In genomic region chr9:122031157-122031556, GRCh38 we compare ENCODE assay signal across 19 cellular contexts.
"Had no signal": no experiment of that assay in that cellular context is flagged by ENCODE, and none has a peak within 500 bp of the region (broad histone marks: within the 10 kb centered on the region; RNA-seq: fewer than 3 reads in every experiment).

No MANE protein-coding gene starts in this region.

- H3K4me3 ChIP-seq: gastroesophageal sphincter, lower lobe of right lung, psoas muscle, stomach had no signal

- H3K9me3 ChIP-seq: gastroesophageal sphincter, lower lobe of right lung, psoas muscle, stomach had no signal

- H3K27ac ChIP-seq: gastroesophageal sphincter, lower lobe of right lung, psoas muscle, stomach had no signal

- H3K27me3 Mint-ChIP-seq: activated CD4-positive, alpha-beta memory T cell treated with anti-CD3 and anti-CD28 coated beads for 36 hours; activated naive CD8-positive, alpha-beta T cell; natural killer cell treated with Interleukin-12 subunit alpha and Interleukin-12 subunit beta and Interleukin-15 and Interleukin-18, amount 100 ng/mL, for 72 hours; type B pancreatic cell had no signal

- H3K36me3 ChIP-seq: lower lobe of right lung had no signal

- H3K9me3 Mint-ChIP-seq: activated T-helper 1 cell treated with anti-CD3 and anti-CD28 coated beads, Interleukin-12 subunit alpha, Interleukin-12 subunit beta, Interleukin-2, Interleukin-4 antibody, amounts not matched to agents 30 ng/mL and 10 ng/mL and 1 ng/mL, durations not matched to agents 14 hours and 24 hours and 36 hours; natural killer cell treated with Interleukin-12 subunit alpha and Interleukin-12 subunit beta and Interleukin-15 and Interleukin-18, amount 100 ng/mL, for 72 hours; T-helper 2 cell treated with Interferon-gamma antibody and Interleukin-4, amounts not matched to agents 5 μg/mL and 100 μg/mL, for 36 hours; type B pancreatic cell had no signal

- H3K36me3 Mint-ChIP-seq: mesothelial cell of epicardium; stimulated activated effector memory CD8-positive, alpha-beta T cell treated with anti-CD3 and anti-CD28 coated beads, Interleukin-12 subunit alpha, Interleukin-12 subunit beta, amount 100 ng/mL, for 72 hours had no signal

- H3K4me1 Mint-ChIP-seq: activated B cell treated with CpG ODN at 0.5 μM for 24 hours; mesothelial cell of epicardium; stimulated activated effector memory CD8-positive, alpha-beta T cell treated with anti-CD3 and anti-CD28 coated beads, Interleukin-12 subunit alpha, Interleukin-12 subunit beta, amount 100 ng/mL, for 72 hours had no signal

- H3K27me3 ChIP-seq: gastroesophageal sphincter, stomach had no signal

- DNase-seq: activated B cell treated with CpG ODN at 0.5 μM for 24 hours; activated CD4-positive, alpha-beta memory T cell treated with anti-CD3 and anti-CD28 coated beads for 36 hours; activated CD4-positive, alpha-beta T cell treated with anti-CD3 and anti-CD28 coated beads for 4 hours; activated T-cell treated with anti-CD3 and anti-CD28 coated beads for 4 hours; amniotic stem cell; cortex of kidney; left cardiac atrium; lower lobe of right lung; psoas muscle; stimulated activated CD4-positive, alpha-beta T cell treated with anti-CD3 and anti-CD28 coated beads, Interleukin-4, amount 100 ng/mL, for 24 hours; stomach had no signal

- H3K27ac Mint-ChIP-seq: activated B cell treated with CpG ODN at 0.5 μM for 24 hours; activated CD4-positive, alpha-beta memory T cell treated with anti-CD3 and anti-CD28 coated beads for 36 hours; activated naive CD8-positive, alpha-beta T cell; activated T-helper 1 cell treated with anti-CD3 and anti-CD28 coated beads, Interleukin-12 subunit alpha, Interleukin-12 subunit beta, Interleukin-2, Interleukin-4 antibody, amounts not matched to agents 30 ng/mL and 10 ng/mL and 1 ng/mL, durations not matched to agents 14 hours and 24 hours and 36 hours; mesothelial cell of epicardium; natural killer cell treated with Interleukin-12 subunit alpha and Interleukin-12 subunit beta and Interleukin-15 and Interleukin-18, amount 100 ng/mL, for 72 hours; stimulated activated effector memory CD8-positive, alpha-beta T cell treated with anti-CD3 and anti-CD28 coated beads, Interleukin-12 subunit alpha, Interleukin-12 subunit beta, amount 100 ng/mL, for 72 hours; T-helper 2 cell treated with Interferon-gamma antibody and Interleukin-4, amounts not matched to agents 5 μg/mL and 100 μg/mL, for 36 hours; type B pancreatic cell had no signal

- ATAC-seq: gastroesophageal sphincter; left cardiac atrium; natural killer cell treated with Interleukin-12 subunit alpha and Interleukin-12 subunit beta and Interleukin-15 and Interleukin-18, amount 100 ng/mL, for 72 hours; psoas muscle; stimulated activated effector memory CD8-positive, alpha-beta T cell treated with anti-CD3 and anti-CD28 coated beads, Interleukin-12 subunit alpha, Interleukin-12 subunit beta, amount 100 ng/mL, for 72 hours had no signal

- H3K4me3 Mint-ChIP-seq: activated B cell treated with CpG ODN at 0.5 μM for 24 hours; activated CD4-positive, alpha-beta memory T cell treated with anti-CD3 and anti-CD28 coated beads for 36 hours; activated naive CD8-positive, alpha-beta T cell; activated T-helper 1 cell treated with anti-CD3 and anti-CD28 coated beads, Interleukin-12 subunit alpha, Interleukin-12 subunit beta, Interleukin-2, Interleukin-4 antibody, amounts not matched to agents 30 ng/mL and 10 ng/mL and 1 ng/mL, durations not matched to agents 14 hours and 24 hours and 36 hours; mesothelial cell of epicardium; natural killer cell treated with Interleukin-12 subunit alpha and Interleukin-12 subunit beta and Interleukin-15 and Interleukin-18, amount 100 ng/mL, for 72 hours; stimulated activated effector memory CD8-positive, alpha-beta T cell treated with anti-CD3 and anti-CD28 coated beads, Interleukin-12 subunit alpha, Interleukin-12 subunit beta, amount 100 ng/mL, for 72 hours; T-helper 2 cell treated with Interferon-gamma antibody and Interleukin-4, amounts not matched to agents 5 μg/mL and 100 μg/mL, for 36 hours; type B pancreatic cell had no signal
